In the genomic region with DNA sequence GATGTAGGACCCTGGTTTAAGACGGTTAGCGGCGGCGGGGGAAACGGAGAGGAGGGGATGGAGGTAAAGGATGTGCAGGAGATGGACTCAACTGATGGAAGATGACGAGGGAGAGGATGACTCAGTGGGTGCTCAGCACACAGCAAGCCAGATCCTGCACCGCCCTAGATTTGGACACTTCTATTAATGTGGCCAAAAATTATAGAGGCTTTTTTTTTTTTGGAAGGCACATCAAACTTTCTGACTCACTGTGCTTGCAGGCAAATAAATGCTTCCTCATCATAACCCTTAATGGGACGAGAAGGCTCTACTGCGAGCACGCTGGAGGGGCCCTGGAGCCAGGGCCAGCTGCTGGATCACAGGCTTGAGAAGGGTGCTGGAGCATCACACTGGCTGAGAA, we compare ENCODE assay signal across 13 cellular contexts. TPM values are rescaled to one million over a fixed set of nuclear protein-coding genes. Genes with fewer than 3 reads are reported as not detected.
A peak's percentile ranks its signal among the peaks of the same experiment; 100 is the strongest.
DNase-seq lines count a peak whose midpoint lies in the region; ATAC-seq and TF ChIP-seq lines count a peak whose summit lies in the region.
"Had no signal": no experiment of that assay in that cellular context is flagged by ENCODE, and none has a peak within 500 bp of the region (broad histone marks: within the 10 kb centered on the region; RNA-seq: fewer than 3 reads in every experiment).

No MANE protein-coding gene starts in this region.

- no peaks in the 10 kb centered on the region for H3K9me3 Mint-ChIP-seq in chondrocyte (ENCODE audit: low read depth)
- H3K9me3 Mint-ChIP-seq: activated T-helper 2 cell treated with anti-CD3 and anti-CD28 coated beads, Interferon-gamma antibody, Interleukin-2, Interleukin-4, amounts not matched to agents 10 μg/mL and 5 μg/mL and 100 μg/mL, durations not matched to agents 14 hours and 24 hours and 36 hours; dendritic cell treated with granulocyte-macrophage colony-stimulating factor and Interleukin-4, amounts not matched to agents 40 ng/mL and 50 ng/mL, for 4 days had no signal

- H3K4me1 Mint-ChIP-seq in chondrocyte (ENCODE audit: low read depth): peaks cover 11% of the 10 kb centered on the region

- no peak overlapping the region for H3K27ac Mint-ChIP-seq in chondrocyte (ENCODE audit: unreplicated experiment)
- H3K27ac Mint-ChIP-seq: activated T-helper 2 cell treated with anti-CD3 and anti-CD28 coated beads, Interferon-gamma antibody, Interleukin-2, Interleukin-4, amounts not matched to agents 10 μg/mL and 5 μg/mL and 100 μg/mL, durations not matched to agents 14 hours and 24 hours and 36 hours; dendritic cell treated with granulocyte-macrophage colony-stimulating factor and Interleukin-4, amounts not matched to agents 40 ng/mL and 50 ng/mL, for 4 days had no signal

- peaks cover 9% of the 10 kb centered on the region for H3K27me3 Mint-ChIP-seq in chondrocyte (ENCODE audit: low read depth)

- H3K4me2 ChIP-seq in osteoblast (ENCODE audit: insufficient read depth, low read length) (peak overlapping the region; percentile 68), OCI-LY7 (ENCODE audit: low read length) (no peak overlapping the region)

- CTCF ChIA-PET in BJ (lab: Yijun Ruan, JAX): no interaction called here
- CTCF ChIA-PET in OCI-LY7 (lab: Charles Lee; ENCODE audit: unreplicated experiment): no interaction called here

- H3K9me3 ChIP-seq in osteoblast (ENCODE audit: low read depth, low read length) (no peaks in the 10 kb centered on the region), OCI-LY7 (ENCODE audit: low read length) (no peaks in the 10 kb centered on the region)
- H3K9me3 ChIP-seq: SJCRH30 had no signal

- H3K4me3 Mint-ChIP-seq in chondrocyte (ENCODE audit: unreplicated experiment): no peak overlapping the region
- H3K4me3 Mint-ChIP-seq: dendritic cell treated with granulocyte-macrophage colony-stimulating factor and Interleukin-4, amounts not matched to agents 40 ng/mL and 50 ng/mL, for 4 days had no signal

- no TSS peak for BruUV-seq in OCI-LY7 (replicated peaks; lab: Mats Ljungman, UMichigan)

- no peaks in the 10 kb centered on the region for H3K36me3 ChIP-seq in BJ (ENCODE audit: control insufficient read depth, insufficient read depth, low read length)
- no peaks in the 10 kb centered on the region for H3K36me3 ChIP-seq in osteoblast (ENCODE audit: insufficient read depth, low read length)
- no peaks in the 10 kb centered on the region for H3K36me3 ChIP-seq in OCI-LY7 (ENCODE audit: insufficient read depth, low read length)
- H3K36me3 ChIP-seq: SJCRH30 had no signal

- H3K4me1 ChIP-seq in osteoblast (ENCODE audit: insufficient read depth, low read length): peaks cover 14% of the 10 kb centered on the region
- no peaks in the 10 kb centered on the region for H3K4me1 ChIP-seq in OCI-LY7 (ENCODE audit: insufficient read depth, low read length, poor library complexity, severe bottlenecking)
- H3K4me1 ChIP-seq: SJCRH30 had no signal

- H4K20me1 ChIP-seq in osteoblast (ENCODE audit: insufficient read depth, low read length) (no peaks in the 10 kb centered on the region), OCI-LY7 (ENCODE audit: insufficient read depth, low read length) (no peaks in the 10 kb centered on the region)

- intact Hi-C loops in left colon (cut with DNase I, micrococcal nuclease): no loop called here
- intact Hi-C loops in OCI-LY7 (cut with micrococcal nuclease; ENCODE audit: unreplicated experiment): no loop called here

- ATAC-seq in left colon: no peak
- no peak for ATAC-seq in HG03442 (IDR thresholded peaks at IDR 0.05; ENCODE audit: unreplicated experiment)

- H3K27ac ChIP-seq in epithelial cell of prostate: peak overlapping the region; percentile 85
- H3K27ac ChIP-seq in osteoblast (ENCODE audit: low read depth, low read length): peak overlapping the region; percentile 90
- H3K27ac ChIP-seq in OCI-LY7 (ENCODE audit: low read depth, low read length, poor library complexity, severe bottlenecking): no peak overlapping the region
- H3K27ac ChIP-seq: SJCRH30 had no signal

- H3K9me2 ChIP-seq in OCI-LY7 (ENCODE audit: insufficient read depth, low read length): no peaks in the 10 kb centered on the region

- H3K79me2 ChIP-seq in osteoblast (ENCODE audit: insufficient read depth, low read length) (no peaks in the 10 kb centered on the region), OCI-LY7 (ENCODE audit: insufficient read depth, low read depth, low read length) (no peaks in the 10 kb centered on the region)

- H3K27me3 ChIP-seq in BJ (ENCODE audit: control insufficient read depth, insufficient read depth, low read length) (no peaks in the 10 kb centered on the region; the same call in 1 of the 2 replicates), osteoblast (ENCODE audit: insufficient read depth, low read length) (no peaks in the 10 kb centered on the region)
- H3K27me3 ChIP-seq: SJCRH30 had no signal

- no peak for TF ChIP-seq CTCF in BJ (IDR thresholded peaks at IDR 0.05; ENCODE audit: insufficient read depth, low read depth, low read length)
- no peak for TF ChIP-seq CTCF in osteoblast (IDR thresholded peaks at IDR 0.05; ENCODE audit: extremely low read depth, low read depth, low read length)
- no peak for TF ChIP-seq CTCF in OCI-LY7 (conservative IDR thresholded peaks at IDR 0.05; ENCODE audit: low read length)
- no peak for TF ChIP-seq CTCF in chondrocyte (IDR thresholded peaks at IDR 0.05)

- no peak overlapping the region for H3K4me3 ChIP-seq in BJ (ENCODE audit: low read depth, low read length)
- peak overlapping the region; percentile 27 for H3K4me3 ChIP-seq in osteoblast (ENCODE audit: insufficient read depth, low read length)
- no peak overlapping the region for H3K4me3 ChIP-seq in OCI-LY7 (ENCODE audit: low read depth, low read length, poor library complexity, severe bottlenecking)
- H3K4me3 ChIP-seq: SJCRH30 had no signal

- H3K36me3 Mint-ChIP-seq in chondrocyte (ENCODE audit: low read depth): no peaks in the 10 kb centered on the region

- H2AFZ ChIP-seq in osteoblast (ENCODE audit: low read length) (peak overlapping the region; percentile 60), OCI-LY7 (ENCODE audit: low read length) (no peak overlapping the region)

- POLR2A ChIA-PET in BJ (lab: Charles Lee): no interaction called here
- POLR2A ChIA-PET in OCI-LY7 (lab: Charles Lee): no interaction called here

- peak; percentile 87 for DNase-seq in BJ (ENCODE audit: low read depth)
- DNase-seq in RKO (ENCODE audit: low spot score): peak; percentile 82
- DNase-seq in epithelial cell of prostate (ENCODE audit: low read depth, low spot score): peak; percentile 85
- peak; percentile 96 for DNase-seq in osteoblast (ENCODE audit: insufficient read length, low spot score, missing footprints)
- DNase-seq in left colon: no peak
- no peak for DNase-seq in OCI-LY7 (ENCODE audit: low spot score)
- no peak for DNase-seq in chondrocyte (ENCODE audit: low spot score)
- DNase-seq: COR-L47; SJCRH30; stimulated activated CD4-positive, alpha-beta T cell treated with anti-CD3 and anti-CD28 coated beads, Interleukin-12 subunit alpha, Interleukin-12 subunit beta, amount 100 ng/mL, for 4 hours had no signal

RNA-seq across cellular contexts. Expression of gene RTN4RL1, which starts 36.0 kb away (rescaled TPM):
- 0.16 and 0.32 TPM in 2 replicates for polyA plus RNA-seq in BJ (2011; rRNA removed)
- 0.05 TPM in 2 replicates for polyA minus RNA-seq in BJ (2011; rRNA and poly(A)+ RNA removed)
- 1.1 and 1.5 TPM in 2 replicates for total RNA-seq in osteoblast
- total RNA-seq in left colon: under 1 TPM; 0.15 to 0.36 TPM
- not detected in 2 replicates for total RNA-seq in OCI-LY7 (2014; rRNA removed; shearing (Covaris generic))
- total RNA-seq in OCI-LY7 (2022): not detected in 2 replicates
- 0.47 to 0.95 TPM (median 0.68 TPM) in 3 replicates for total RNA-seq in chondrocyte

RNA-seq across cellular contexts. Expression of gene DPH1, which starts 40.8 kb away (rescaled TPM):
- 36.1 and 54.6 TPM in 2 replicates for polyA plus RNA-seq in BJ (2011; rRNA removed)
- polyA minus RNA-seq in BJ (2011; rRNA and poly(A)+ RNA removed): 41.5 and 59.5 TPM in 2 replicates
- total RNA-seq in osteoblast: 52.7 and 63.7 TPM in 2 replicates
- total RNA-seq in left colon: 10 to 100 TPM; 31.2 to 35.1 TPM
- total RNA-seq in OCI-LY7 (2014; rRNA removed; shearing (Covaris generic)): 26.5 and 30.4 TPM in 2 replicates
- 35.1 and 42.6 TPM in 2 replicates for total RNA-seq in OCI-LY7 (2022)
- total RNA-seq in chondrocyte: 29.4 to 43.1 TPM (median 31.3 TPM) in 3 replicates

RNA-seq across cellular contexts. Expression of gene OVCA2, which starts 52.7 kb away (rescaled TPM):
- 42.0 and 56.7 TPM in 2 replicates for polyA plus RNA-seq in BJ (2011; rRNA removed)
- polyA minus RNA-seq in BJ (2011; rRNA and poly(A)+ RNA removed): 12.0 and 19.1 TPM in 2 replicates
- 59.0 and 61.3 TPM in 2 replicates for total RNA-seq in osteoblast
- total RNA-seq in left colon: 10 to 100 TPM; 39.2 to 39.7 TPM
- 18.8 and 24.0 TPM in 2 replicates for total RNA-seq in OCI-LY7 (2014; rRNA removed; shearing (Covaris generic))
- total RNA-seq in OCI-LY7 (2022): 18.2 and 21.9 TPM in 2 replicates
- 26.6 to 30.2 TPM (median 30.1 TPM) in 3 replicates for total RNA-seq in chondrocyte

Comparison
In these comparisons a context has a peak if more than half of its experiments do, and no peak if none do; other contexts are left out.
1. DNase-seq: peak in BJ (single experiment), RKO (single experiment), epithelial cell of prostate (single experiment) and osteoblast (single experiment); none in left colon (0 of 2), OCI-LY7 (single experiment) and chondrocyte (single experiment).